Comparison of ENCODE assay signal across 1 cellular context in genomic region chr20:62924567-62925419, GRCh38.
TF ChIP-seq lines count a peak whose summit lies in the region.

No MANE protein-coding gene starts in this region.

TF ChIP-seq in HepG2, 621 proteins besides CTCF, POLR2A, EP300 and RAD21 (continued from another document and continues in another):
- TF ChIP-seq KDM5B (CRISPR knock-in tag; IDR thresholded peaks at IDR 0.05; ENCODE audit: borderline replicate concordance) = 0 out of 2 replicates have a peak, but pooled peaks have one; percentile 36
- no peak for TF ChIP-seq DRAP1 (CRISPR knock-in tag; IDR thresholded peaks at IDR 0.05)
- TF ChIP-seq BATF2 (CRISPR knock-in tag; IDR thresholded peaks at IDR 0.05) = no peak
- peak; percentile 60 for TF ChIP-seq FOXA3 (CRISPR knock-in tag; IDR thresholded peaks at IDR 0.05)
- TF ChIP-seq GTF2F1 (IDR thresholded peaks at IDR 0.05; ENCODE audit: low read length) = no peak
- peak; percentile 37; the same call in 1 of the 2 replicates for TF ChIP-seq NR0B2 (CRISPR knock-in tag; IDR thresholded peaks at IDR 0.05)
- TF ChIP-seq POGK (CRISPR knock-in tag; conservative IDR thresholded peaks at IDR 0.05) = 0 out of 2 replicates have a peak, but pooled peaks have one; percentile 34
- no peak for TF ChIP-seq ZSCAN21 (CRISPR knock-in tag; IDR thresholded peaks at IDR 0.05; ENCODE audit: borderline replicate concordance)
- TF ChIP-seq MAFG (CRISPR knock-in tag; IDR thresholded peaks at IDR 0.05) = no peak
- 0 out of 2 replicates have a peak, but pooled peaks have one; percentile 17 for TF ChIP-seq UBTF (CRISPR knock-in tag; IDR thresholded peaks at IDR 0.05)
- no peak for TF ChIP-seq CCAR2 (optimal IDR thresholded peaks at IDR 0.05; ENCODE audit: low read depth, low read length)
- peak; percentile 89; the same call in 1 of the 2 replicates for TF ChIP-seq ZNF598 (CRISPR knock-in tag; IDR thresholded peaks at IDR 0.05; ENCODE audit: borderline replicate concordance)
- no peak for TF ChIP-seq ZHX2 (IDR thresholded peaks at IDR 0.05; ENCODE audit: low read depth)
- no peak for TF ChIP-seq ZHX2 (CRISPR knock-in tag; IDR thresholded peaks at IDR 0.05; ENCODE audit: borderline replicate concordance)
- peak; percentile 54; the same call in 1 of the 2 replicates for TF ChIP-seq ZNF350 (CRISPR knock-in tag; IDR thresholded peaks at IDR 0.05; ENCODE audit: borderline replicate concordance, low read depth)
- TF ChIP-seq ZNF468 (CRISPR knock-in tag; IDR thresholded peaks at IDR 0.05) = no peak
- no peak for TF ChIP-seq ZNF136 (CRISPR knock-in tag; IDR thresholded peaks at IDR 0.05; ENCODE audit: low read depth)
- TF ChIP-seq ZNF891 (CRISPR knock-in tag; IDR thresholded peaks at IDR 0.05) = no peak
- peak; percentile 47; the same call in 1 of the 2 replicates for TF ChIP-seq FOXK2 (IDR thresholded peaks at IDR 0.05)
- peak; percentile 67; the same call in 1 of the 2 replicates for TF ChIP-seq RFX1 (IDR thresholded peaks at IDR 0.05)
- TF ChIP-seq ZNF672 (CRISPR knock-in tag; IDR thresholded peaks at IDR 0.05) = no peak
- TF ChIP-seq TEF (CRISPR knock-in tag; IDR thresholded peaks at IDR 0.05) = no peak
- no peak; the same call in 1 of the 2 replicates for TF ChIP-seq MXD4 (CRISPR knock-in tag; IDR thresholded peaks at IDR 0.05)
- peak; percentile 11 for TF ChIP-seq MIER3 (CRISPR knock-in tag; IDR thresholded peaks at IDR 0.05; ENCODE audit: borderline replicate concordance)
- TF ChIP-seq PLRG1 (conservative IDR thresholded peaks at IDR 0.05) = no peak
- TF ChIP-seq ZNF75D (CRISPR knock-in tag; IDR thresholded peaks at IDR 0.05; ENCODE audit: borderline replicate concordance) = no peak
- TF ChIP-seq ZFP41 (CRISPR knock-in tag; IDR thresholded peaks at IDR 0.05; ENCODE audit: borderline replicate concordance) = no peak
- TF ChIP-seq TEAD3 (CRISPR knock-in tag; optimal IDR thresholded peaks at IDR 0.05; ENCODE audit: borderline replicate concordance) = no peak
- TF ChIP-seq ZNF556 (CRISPR knock-in tag; IDR thresholded peaks at IDR 0.05; ENCODE audit: borderline replicate concordance) = no peak; the same call in 1 of the 2 replicates
- no peak for TF ChIP-seq KLF11 (CRISPR knock-in tag; IDR thresholded peaks at IDR 0.05)
- no peak for TF ChIP-seq ZMYM2 (CRISPR knock-in tag; IDR thresholded peaks at IDR 0.05)
- TF ChIP-seq ZNF674 (CRISPR knock-in tag; IDR thresholded peaks at IDR 0.05; ENCODE audit: low read depth) = no peak
- no peak for TF ChIP-seq RFXANK (CRISPR knock-in tag; IDR thresholded peaks at IDR 0.05)
- TF ChIP-seq GTF3A (CRISPR knock-in tag; conservative IDR thresholded peaks at IDR 0.05) = peak; percentile 78; the same call in 1 of the 2 replicates
- TF ChIP-seq ZNF839 (CRISPR knock-in tag; IDR thresholded peaks at IDR 0.05; ENCODE audit: borderline replicate concordance) = no peak
- TF ChIP-seq HBP1 (CRISPR knock-in tag; IDR thresholded peaks at IDR 0.05; ENCODE audit: low read depth) = peak; percentile 9; the same call in 1 of the 2 replicates
- TF ChIP-seq CEBPG (CRISPR knock-in tag; IDR thresholded peaks at IDR 0.05) = peak; percentile 73
- TF ChIP-seq MED1 (CRISPR knock-in tag; IDR thresholded peaks at IDR 0.05) = peak; percentile 12; the same call in 1 of the 2 replicates
- TF ChIP-seq CEBPZ (IDR thresholded peaks at IDR 0.05; ENCODE audit: low read length) = no peak
- peak; percentile 72; the same call in 1 of the 2 replicates for TF ChIP-seq ZNF510 (CRISPR knock-in tag; IDR thresholded peaks at IDR 0.05; ENCODE audit: low read depth)
- TF ChIP-seq ZSCAN9 (CRISPR knock-in tag; IDR thresholded peaks at IDR 0.05; ENCODE audit: borderline replicate concordance) = no peak
- no peak for TF ChIP-seq HOXA3 (CRISPR knock-in tag; IDR thresholded peaks at IDR 0.05)
- TF ChIP-seq ZFYVE20 (CRISPR knock-in tag; IDR thresholded peaks at IDR 0.05; ENCODE audit: borderline replicate concordance, low read depth) = no peak
- no peak; the same call in 1 of the 2 replicates for TF ChIP-seq THAP7 (CRISPR knock-in tag; IDR thresholded peaks at IDR 0.05)
- TF ChIP-seq ETS1 (CRISPR knock-in tag; IDR thresholded peaks at IDR 0.05) = no peak
- no peak for TF ChIP-seq ZNF709 (CRISPR knock-in tag; IDR thresholded peaks at IDR 0.05)
